Comparison of ENCODE assay signal across 1 cellular context in the genomic region with DNA sequence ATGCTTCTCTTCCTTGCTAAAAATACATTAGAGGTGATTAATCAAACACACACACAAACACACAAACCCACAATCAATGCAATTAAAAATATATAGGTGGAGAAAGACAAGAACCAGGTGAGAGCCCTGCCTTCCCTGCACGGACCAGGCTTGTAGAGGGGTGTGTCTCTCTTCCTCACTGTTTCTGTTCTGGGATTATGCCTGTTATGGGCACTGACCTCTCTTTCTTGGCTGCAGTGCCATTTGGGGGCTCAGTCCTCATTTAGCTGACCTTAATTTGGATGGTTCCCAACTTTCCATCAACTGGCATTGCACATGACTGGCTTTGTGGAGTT.
TF ChIP-seq lines count a peak whose summit lies in the region.

No MANE protein-coding gene starts in this region.

TF ChIP-seq in GM12878, 131 proteins besides CTCF, POLR2A, EP300 and RAD21 (continued from another document):
- TF ChIP-seq, protein P1, sequence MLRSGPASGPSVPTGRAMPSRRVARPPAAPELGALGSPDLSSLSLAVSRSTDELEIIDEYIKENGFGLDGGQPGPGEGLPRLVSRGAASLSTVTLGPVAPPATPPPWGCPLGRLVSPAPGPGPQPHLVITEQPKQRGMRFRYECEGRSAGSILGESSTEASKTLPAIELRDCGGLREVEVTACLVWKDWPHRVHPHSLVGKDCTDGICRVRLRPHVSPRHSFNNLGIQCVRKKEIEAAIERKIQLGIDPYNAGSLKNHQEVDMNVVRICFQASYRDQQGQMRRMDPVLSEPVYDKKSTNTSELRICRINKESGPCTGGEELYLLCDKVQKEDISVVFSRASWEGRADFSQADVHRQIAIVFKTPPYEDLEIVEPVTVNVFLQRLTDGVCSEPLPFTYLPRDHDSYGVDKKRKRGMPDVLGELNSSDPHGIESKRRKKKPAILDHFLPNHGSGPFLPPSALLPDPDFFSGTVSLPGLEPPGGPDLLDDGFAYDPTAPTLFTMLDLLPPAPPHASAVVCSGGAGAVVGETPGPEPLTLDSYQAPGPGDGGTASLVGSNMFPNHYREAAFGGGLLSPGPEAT (IDR thresholded peaks at IDR 0.05; ENCODE audit: low read depth): no peak
- TF ChIP-seq MTA2 (IDR thresholded peaks at IDR 0.05; ENCODE audit: low read depth) (0 out of 2 replicates have a peak, but pooled peaks have one; percentile 1), HDAC2 (IDR thresholded peaks at IDR 0.05) (no peak), SP1 (IDR thresholded peaks at IDR 0.05; ENCODE audit: low read depth, low read length) (no peak)
